ENCODE assay signal across 1 cellular context in genomic region chr1:101130673-101131072, GRCh38.
TF ChIP-seq lines count a peak whose summit lies in the region.

No MANE protein-coding gene starts in this region.

TF ChIP-seq in HEK293, 187 proteins besides CTCF, POLR2A, EP300 and RAD21 (continued from another document and continues in another):
- TF ChIP-seq ZNF639 (tag by site-specific recombination; IDR thresholded peaks at IDR 0.05) (no peak), ZNF747 (tag by site-specific recombination; IDR thresholded peaks at IDR 0.05) (no peak), SETDB1 (IDR thresholded peaks at IDR 0.05; ENCODE audit: insufficient read length, low read length) (no peak), ZNF626 (tag by site-specific recombination; IDR thresholded peaks at IDR 0.05) (no peak), ZNF501 (tag by site-specific recombination; IDR thresholded peaks at IDR 0.05) (no peak), ZEB2 (tag by site-specific recombination; IDR thresholded peaks at IDR 0.05) (no peak), ZNF132 (tag by site-specific recombination; IDR thresholded peaks at IDR 0.05; ENCODE audit: borderline replicate concordance) (no peak), ZNF677 (tag by site-specific recombination; IDR thresholded peaks at IDR 0.05) (no peak), ZNF146 (tag by site-specific recombination; IDR thresholded peaks at IDR 0.05) (no peak), ZNF354C (tag by site-specific recombination; IDR thresholded peaks at IDR 0.05; ENCODE audit: borderline replicate concordance, low read depth) (no peak), ZNF16 (tag by site-specific recombination; IDR thresholded peaks at IDR 0.05; ENCODE audit: low read depth) (no peak), ZNF37A (tag by site-specific recombination; IDR thresholded peaks at IDR 0.05) (no peak), PRDM1 (tag by site-specific recombination; IDR thresholded peaks at IDR 0.05) (0 out of 2 replicates have a peak, but pooled peaks have one; percentile 15), ZNF366 (tag by site-specific recombination; conservative IDR thresholded peaks at IDR 0.05) (peak; percentile 58), FEZF1 (tag by site-specific recombination; IDR thresholded peaks at IDR 0.05) (no peak), ZNF549 (tag by site-specific recombination; IDR thresholded peaks at IDR 0.05) (no peak), ZBTB7A (tag by site-specific recombination; IDR thresholded peaks at IDR 0.05; ENCODE audit: low read depth) (no peak), HOXC10 (CRISPR knock-in tag; IDR thresholded peaks at IDR 0.05) (no peak), ZNF530 (tag by site-specific recombination; IDR thresholded peaks at IDR 0.05; ENCODE audit: low read depth) (no peak), ZNF292 (tag by site-specific recombination; IDR thresholded peaks at IDR 0.05; ENCODE audit: borderline replicate concordance, low read depth) (no peak), KLF8 (tag by site-specific recombination; IDR thresholded peaks at IDR 0.05) (peak; percentile 78), ZBTB44 (tag by site-specific recombination; IDR thresholded peaks at IDR 0.05) (0 out of 2 replicates have a peak, but pooled peaks have one; percentile 23), ZBTB20 (tag by site-specific recombination; IDR thresholded peaks at IDR 0.05) (no peak), ZNF548 (tag by site-specific recombination; IDR thresholded peaks at IDR 0.05) (no peak), SCRT1 (tag by site-specific recombination; IDR thresholded peaks at IDR 0.05; ENCODE audit: borderline replicate concordance) (no peak), ZNF544 (tag by site-specific recombination; IDR thresholded peaks at IDR 0.05) (no peak), ELK4 (IDR thresholded peaks at IDR 0.05; ENCODE audit: borderline replicate concordance, low read depth, low read length) (no peak), BCL11B (tag by site-specific recombination; IDR thresholded peaks at IDR 0.05; ENCODE audit: low read depth) (no peak), PRDM10 (tag by site-specific recombination; IDR thresholded peaks at IDR 0.05) (0 out of 2 replicates have a peak, but pooled peaks have one; percentile 7), ZNF558 (tag by site-specific recombination; IDR thresholded peaks at IDR 0.05) (no peak), ZNF24 (tag by site-specific recombination; IDR thresholded peaks at IDR 0.05) (no peak), ZNF768 (tag by site-specific recombination; IDR thresholded peaks at IDR 0.05) (no peak), PRDM6 (tag by site-specific recombination; IDR thresholded peaks at IDR 0.05) (no peak), ZNF184 (tag by site-specific recombination; IDR thresholded peaks at IDR 0.05) (no peak), TSHZ1 (tag by site-specific recombination; IDR thresholded peaks at IDR 0.05; ENCODE audit: borderline replicate concordance) (no peak), SP7 (tag by site-specific recombination; IDR thresholded peaks at IDR 0.05) (no peak), IKZF3 (tag by site-specific recombination; IDR thresholded peaks at IDR 0.05) (no peak), ZNF830 (tag by site-specific recombination; IDR thresholded peaks at IDR 0.05; ENCODE audit: low read depth) (no peak), ZNF777 (tag by site-specific recombination; IDR thresholded peaks at IDR 0.05; ENCODE audit: borderline replicate concordance) (no peak), SP3 (tag by site-specific recombination; IDR thresholded peaks at IDR 0.05) (peak; percentile 28; the same call in 1 of the 2 replicates), HOXA7 (CRISPR knock-in tag; IDR thresholded peaks at IDR 0.05; ENCODE audit: borderline replicate concordance) (no peak), ZSCAN5A (tag by site-specific recombination; IDR thresholded peaks at IDR 0.05) (no peak), ZNF692 (tag by site-specific recombination; IDR thresholded peaks at IDR 0.05) (no peak), ZNF776 (tag by site-specific recombination; IDR thresholded peaks at IDR 0.05; ENCODE audit: borderline replicate concordance) (no peak), OVOL3 (tag by site-specific recombination; IDR thresholded peaks at IDR 0.05) (no peak), ZNF398 (tag by site-specific recombination; IDR thresholded peaks at IDR 0.05) (no peak), ZNF10 (tag by site-specific recombination; IDR thresholded peaks at IDR 0.05) (no peak), YY1 (tag by site-specific recombination; IDR thresholded peaks at IDR 0.05) (no peak), MYNN (tag by site-specific recombination; IDR thresholded peaks at IDR 0.05; ENCODE audit: borderline replicate concordance) (no peak), ZXDB (tag by site-specific recombination; IDR thresholded peaks at IDR 0.05) (peak; percentile 53), ZNF792 (tag by site-specific recombination; IDR thresholded peaks at IDR 0.05) (no peak), ZNF157 (tag by site-specific recombination; IDR thresholded peaks at IDR 0.05) (no peak)
